ENCODE assay signal across 9 cellular contexts in the genomic region with DNA sequence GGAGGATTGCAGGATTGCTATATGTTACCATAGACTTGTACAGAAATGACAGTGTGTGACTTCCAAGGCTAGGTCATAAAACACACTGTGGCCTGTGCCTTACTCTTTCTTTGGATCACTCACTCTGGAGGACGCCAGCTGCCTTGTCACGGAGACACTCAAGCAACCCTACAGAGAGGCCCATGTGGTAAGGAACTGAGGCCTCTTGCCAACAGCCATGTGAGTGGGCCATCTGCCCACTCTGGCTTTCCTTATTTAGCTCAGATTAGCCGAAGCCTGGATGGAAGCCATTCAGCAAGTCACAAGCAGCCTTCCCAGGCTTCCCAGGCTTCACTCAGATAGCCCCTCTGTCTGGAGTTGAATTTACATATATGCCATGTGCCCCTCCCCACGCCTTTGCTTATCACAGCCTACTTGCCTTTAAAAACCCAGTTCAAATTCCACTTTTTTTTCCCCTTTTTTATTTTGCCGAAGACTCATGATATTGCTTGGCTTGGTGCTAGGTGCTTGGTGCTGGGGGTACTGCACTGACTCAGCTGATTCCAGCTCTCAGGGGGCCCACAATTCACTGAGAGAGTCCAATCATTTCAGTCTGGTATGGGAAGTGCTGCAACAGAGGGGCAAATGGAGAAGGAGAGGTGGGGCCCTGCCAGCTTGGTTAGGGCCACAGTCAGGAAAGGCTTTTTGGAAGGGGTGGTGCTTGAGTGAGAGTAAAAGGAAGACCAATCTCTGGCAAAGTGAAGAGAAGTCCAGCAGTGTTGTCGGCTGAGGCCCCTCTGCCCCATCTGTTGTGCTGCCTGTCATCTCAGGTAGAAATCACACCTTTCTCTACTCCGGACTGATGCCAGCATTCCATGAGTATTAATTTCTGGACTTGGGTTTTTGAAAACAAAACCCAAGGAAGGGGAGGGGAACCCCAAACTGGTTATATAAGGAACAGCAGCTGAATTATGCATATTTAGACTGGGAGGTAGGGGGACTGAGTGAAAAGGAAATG. TPM values are rescaled to one million over a fixed set of nuclear protein-coding genes. Genes with fewer than 3 reads are reported as not detected.
DNase-seq lines count a peak whose midpoint lies in the region; ATAC-seq and TF ChIP-seq lines count a peak whose summit lies in the region.
"Had no signal": no experiment of that assay in that cellular context is flagged by ENCODE, and none has a peak within 500 bp of the region (broad histone marks: within the 10 kb centered on the region; RNA-seq: fewer than 3 reads in every experiment).

No MANE protein-coding gene starts in this region.

- no peaks in the 10 kb centered on the region for H3K36me3 ChIP-seq in heart left ventricle

- no peaks in the 10 kb centered on the region; the same call in 1 of the 2 replicates for H3K27me3 Mint-ChIP-seq in WTC11 (ENCODE audit: low read depth)
- H3K27me3 Mint-ChIP-seq in activated T-helper 2 cell treated with anti-CD3 and anti-CD28 coated beads, Interferon-gamma antibody, Interleukin-2, Interleukin-4, amounts not matched to agents 10 μg/mL and 5 μg/mL and 100 μg/mL, durations not matched to agents 14 hours and 24 hours and 36 hours (ENCODE audit: low read depth), result peaks cover 11% of the 10 kb centered on the region

- no peak for TF ChIP-seq POLR2A in heart left ventricle (IDR thresholded peaks at IDR 0.05)

- peak overlapping the region; percentile 63; the same call in 1 of the 2 replicates for H3K27ac Mint-ChIP-seq in WTC11
- no peak overlapping the region for H3K27ac Mint-ChIP-seq in activated T-helper 2 cell treated with anti-CD3 and anti-CD28 coated beads, Interferon-gamma antibody, Interleukin-2, Interleukin-4, amounts not matched to agents 10 μg/mL and 5 μg/mL and 100 μg/mL, durations not matched to agents 14 hours and 24 hours and 36 hours

- peaks cover 6% of the 10 kb centered on the region for H3K9me3 Mint-ChIP-seq in WTC11
- H3K9me3 Mint-ChIP-seq in activated T-helper 2 cell treated with anti-CD3 and anti-CD28 coated beads, Interferon-gamma antibody, Interleukin-2, Interleukin-4, amounts not matched to agents 10 μg/mL and 5 μg/mL and 100 μg/mL, durations not matched to agents 14 hours and 24 hours and 36 hours, result no peaks in the 10 kb centered on the region

- H3K4me1 Mint-ChIP-seq in WTC11, result peaks cover 5% of the 10 kb centered on the region; the same call in 1 of the 2 replicates
- H3K4me1 Mint-ChIP-seq in activated T-helper 2 cell treated with anti-CD3 and anti-CD28 coated beads, Interferon-gamma antibody, Interleukin-2, Interleukin-4, amounts not matched to agents 10 μg/mL and 5 μg/mL and 100 μg/mL, durations not matched to agents 14 hours and 24 hours and 36 hours (ENCODE audit: low read depth), result no peaks in the 10 kb centered on the region

- DNase-seq in G401 (ENCODE audit: low spot score) (peak; percentile 99), WTC11 (ENCODE audit: low spot score) (no peak), heart left ventricle (peak; percentile 80 to 93 (median 84)), sciatic nerve (ENCODE audit: low spot score) (peak; percentile 76), NCI-H510A (lab: John Stamatoyannopoulos, UW) (no peak)
- no peak for DNase-seq in activated T-helper 2 cell treated with anti-CD3 and anti-CD28 coated beads, Interferon-gamma antibody, Interleukin-2, Interleukin-4, amounts not matched to agents 10 μg/mL and 5 μg/mL and 100 μg/mL, durations not matched to agents 14 hours and 24 hours and 36 hours (ENCODE audit: low spot score)
- no peak for DNase-seq in activated CD4-positive, alpha-beta T cell treated with anti-CD3 and anti-CD28 coated beads, Interleukin-2, amount 50 U/mL, for 1 hour

- peaks cover 0 to 9% (median 0%) of the 10 kb centered on the region in 12 donors for H3K9me3 ChIP-seq in heart left ventricle

- TF ChIP-seq CTCF in WTC11 (IDR thresholded peaks at IDR 0.05) (no peak), heart left ventricle (IDR thresholded peaks at IDR 0.05) (no peak)

- no peak overlapping the region for H3K4me3 ChIP-seq in heart left ventricle
- H3K4me3 ChIP-seq: skin epidermis had no signal

- in situ Hi-C loops in G401 (cut with HindIII; ENCODE audit: low sequenced_read_pairs), result no loop called here

- WGBS in heart left ventricle, 4 donors, result 28 to 35% (median 31%) methylated on average over 7 of the region's 7 CpGs

- H3K4me3 Mint-ChIP-seq in WTC11, result no peak overlapping the region
- H3K4me3 Mint-ChIP-seq in activated T-helper 2 cell treated with anti-CD3 and anti-CD28 coated beads, Interferon-gamma antibody, Interleukin-2, Interleukin-4, amounts not matched to agents 10 μg/mL and 5 μg/mL and 100 μg/mL, durations not matched to agents 14 hours and 24 hours and 36 hours (ENCODE audit: low read depth), result no peak overlapping the region

- H3K27ac ChIP-seq in heart left ventricle, result peak overlapping the region in 9 of 12 donors; percentile 14 to 76 (median 51)

- H3K27me3 ChIP-seq in heart left ventricle, result no peaks in the 10 kb centered on the region

- H3K4me1 ChIP-seq in heart left ventricle, result peaks cover 0 to 44% (median 33%) of the 10 kb centered on the region in 12 donors

- peaks cover 12% of the 10 kb centered on the region for H3K36me3 Mint-ChIP-seq in WTC11
- no peaks in the 10 kb centered on the region for H3K36me3 Mint-ChIP-seq in activated T-helper 2 cell treated with anti-CD3 and anti-CD28 coated beads, Interferon-gamma antibody, Interleukin-2, Interleukin-4, amounts not matched to agents 10 μg/mL and 5 μg/mL and 100 μg/mL, durations not matched to agents 14 hours and 24 hours and 36 hours (ENCODE audit: low read depth)

- CTCF ChIA-PET in WTC11 (lab: Charles Lee), result interaction anchor here (2.0 kb wide), 2 partner anchors 124 to 245 kb away, joined by 7 to 11 read pairs; no protein-coding TSS in a partner anchor

- intact Hi-C loops in heart left ventricle (cut with DNase I), result loop anchor here in 4 of 10 donors (10.0 kb wide), 1 partner anchor 71 kb away; no protein-coding TSS in a partner anchor
- intact Hi-C loops in sciatic nerve (cut with DNase I), result no loop called here
- intact Hi-C loops in activated T-helper 2 cell treated with anti-CD3 and anti-CD28 coated beads, Interferon-gamma antibody, Interleukin-2, Interleukin-4, amounts not matched to agents 10 μg/mL and 5 μg/mL and 100 μg/mL, durations not matched to agents 14 hours and 24 hours and 36 hours (cut with micrococcal nuclease), result no loop called here

- ATAC-seq in WTC11 (no peak), heart left ventricle (peak; percentile 89 to 95 (median 93)), sciatic nerve (peak; percentile 91), HG03460 (IDR thresholded peaks at IDR 0.05; ENCODE audit: unreplicated experiment) (no peak)

- POLR2A ChIA-PET in WTC11 (lab: Charles Lee), result no interaction called here

TF ChIP-seq in WTC11, 78 proteins besides CTCF, POLR2A, EP300 and RAD21 (continues in another document):
- no peak for TF ChIP-seq ELF4 (CRISPR knock-in tag; IDR thresholded peaks at IDR 0.05; ENCODE audit: low read depth)
- TF ChIP-seq, protein P1, sequence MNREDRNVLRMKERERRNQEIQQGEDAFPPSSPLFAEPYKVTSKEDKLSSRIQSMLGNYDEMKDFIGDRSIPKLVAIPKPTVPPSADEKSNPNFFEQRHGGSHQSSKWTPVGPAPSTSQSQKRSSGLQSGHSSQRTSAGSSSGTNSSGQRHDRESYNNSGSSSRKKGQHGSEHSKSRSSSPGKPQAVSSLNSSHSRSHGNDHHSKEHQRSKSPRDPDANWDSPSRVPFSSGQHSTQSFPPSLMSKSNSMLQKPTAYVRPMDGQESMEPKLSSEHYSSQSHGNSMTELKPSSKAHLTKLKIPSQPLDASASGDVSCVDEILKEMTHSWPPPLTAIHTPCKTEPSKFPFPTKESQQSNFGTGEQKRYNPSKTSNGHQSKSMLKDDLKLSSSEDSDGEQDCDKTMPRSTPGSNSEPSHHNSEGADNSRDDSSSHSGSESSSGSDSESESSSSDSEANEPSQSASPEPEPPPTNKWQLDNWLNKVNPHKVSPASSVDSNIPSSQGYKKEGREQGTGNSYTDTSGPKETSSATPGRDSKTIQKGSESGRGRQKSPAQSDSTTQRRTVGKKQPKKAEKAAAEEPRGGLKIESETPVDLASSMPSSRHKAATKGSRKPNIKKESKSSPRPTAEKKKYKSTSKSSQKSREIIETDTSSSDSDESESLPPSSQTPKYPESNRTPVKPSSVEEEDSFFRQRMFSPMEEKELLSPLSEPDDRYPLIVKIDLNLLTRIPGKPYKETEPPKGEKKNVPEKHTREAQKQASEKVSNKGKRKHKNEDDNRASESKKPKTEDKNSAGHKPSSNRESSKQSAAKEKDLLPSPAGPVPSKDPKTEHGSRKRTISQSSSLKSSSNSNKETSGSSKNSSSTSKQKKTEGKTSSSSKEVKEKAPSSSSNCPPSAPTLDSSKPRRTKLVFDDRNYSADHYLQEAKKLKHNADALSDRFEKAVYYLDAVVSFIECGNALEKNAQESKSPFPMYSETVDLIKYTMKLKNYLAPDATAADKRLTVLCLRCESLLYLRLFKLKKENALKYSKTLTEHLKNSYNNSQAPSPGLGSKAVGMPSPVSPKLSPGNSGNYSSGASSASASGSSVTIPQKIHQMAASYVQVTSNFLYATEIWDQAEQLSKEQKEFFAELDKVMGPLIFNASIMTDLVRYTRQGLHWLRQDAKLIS (CRISPR knock-in tag; IDR thresholded peaks at IDR 0.05; ENCODE audit: borderline replicate concordance), result no peak
- TF ChIP-seq ZNF671 (CRISPR knock-in tag; IDR thresholded peaks at IDR 0.05), result no peak
- TF ChIP-seq GABPB1 (CRISPR knock-in tag; IDR thresholded peaks at IDR 0.05), result no peak
- TF ChIP-seq NFYB (CRISPR knock-in tag; conservative IDR thresholded peaks at IDR 0.05; ENCODE audit: low read depth), result no peak
- TF ChIP-seq, protein P2, sequence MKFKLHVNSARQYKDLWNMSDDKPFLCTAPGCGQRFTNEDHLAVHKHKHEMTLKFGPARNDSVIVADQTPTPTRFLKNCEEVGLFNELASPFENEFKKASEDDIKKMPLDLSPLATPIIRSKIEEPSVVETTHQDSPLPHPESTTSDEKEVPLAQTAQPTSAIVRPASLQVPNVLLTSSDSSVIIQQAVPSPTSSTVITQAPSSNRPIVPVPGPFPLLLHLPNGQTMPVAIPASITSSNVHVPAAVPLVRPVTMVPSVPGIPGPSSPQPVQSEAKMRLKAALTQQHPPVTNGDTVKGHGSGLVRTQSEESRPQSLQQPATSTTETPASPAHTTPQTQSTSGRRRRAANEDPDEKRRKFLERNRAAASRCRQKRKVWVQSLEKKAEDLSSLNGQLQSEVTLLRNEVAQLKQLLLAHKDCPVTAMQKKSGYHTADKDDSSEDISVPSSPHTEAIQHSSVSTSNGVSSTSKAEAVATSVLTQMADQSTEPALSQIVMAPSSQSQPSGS (CRISPR knock-in tag; IDR thresholded peaks at IDR 0.05; ENCODE audit: borderline replicate concordance, low read depth), result no peak

RNA-seq across cellular contexts. Expression of a gene that starts 14.5 kb away (rescaled TPM):
- total RNA-seq in G401 (2014; rRNA removed; shearing (Covaris generic)), result 0.85 and 1.8 TPM in 2 replicates
- total RNA-seq in WTC11 (2021), result 0.13 to 0.14 TPM in 2 of 3 replicates, not detected in the other
- total RNA-seq in heart left ventricle, result 1 to 10 TPM in 2 of 9 donors, under 1 TPM in 4, not detected in 3; 0.15 to 1.2 (median 0.38) TPM
- polyA plus RNA-seq in heart left ventricle, result under 1 TPM in 1 of 2 donors, not detected in 1; 0.98 TPM
- total RNA-seq in sciatic nerve, result 0.45 TPM
- total RNA-seq in activated T-helper 2 cell treated with anti-CD3 and anti-CD28 coated beads, Interferon-gamma antibody, Interleukin-2, Interleukin-4, amounts not matched to agents 10 μg/mL and 5 μg/mL and 100 μg/mL, durations not matched to agents 14 hours and 24 hours and 36 hours, result not detected in 2 replicates

Comparison
In these comparisons a context has a peak if more than half of its experiments do, and no peak if none do; other contexts are left out.
1. DNase-seq: peak in G401 (single experiment), heart left ventricle (5 of 5) and sciatic nerve (single experiment); none in WTC11 (single experiment), activated T-helper 2 cell treated with anti-CD3 and anti-CD28 coated beads, Interferon-gamma antibody, Interleukin-2, Interleukin-4, amounts not matched to agents 10 μg/mL and 5 μg/mL and 100 μg/mL, durations not matched to agents 14 hours and 24 hours and 36 hours (single experiment), activated CD4-positive, alpha-beta T cell treated with anti-CD3 and anti-CD28 coated beads, Interleukin-2, amount 50 U/mL, for 1 hour (single experiment) and NCI-H510A (single experiment).
2. ATAC-seq: peak in heart left ventricle (4 of 4) and sciatic nerve (single experiment); none in WTC11 (single experiment) and HG03460 (single experiment).